Comparison of ENCODE assay signal across 8 cellular contexts in the genomic region with DNA sequence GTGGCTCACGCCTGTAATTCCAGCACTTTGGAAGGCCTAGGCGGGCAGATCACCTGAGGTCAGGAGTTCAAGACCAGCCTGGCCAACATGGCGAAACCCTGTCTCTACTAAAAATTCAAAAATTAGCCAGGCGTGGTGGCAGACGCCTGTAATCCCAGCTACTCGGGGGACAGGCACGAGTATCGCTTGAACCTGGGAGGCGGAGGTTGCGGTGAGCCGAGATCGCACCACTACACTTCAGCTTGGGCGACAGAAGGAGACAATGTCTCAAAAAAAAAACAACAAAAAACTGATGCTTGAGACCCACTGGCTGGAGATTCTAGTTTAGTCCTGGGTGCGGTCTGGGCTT. TPM values are rescaled to one million over a fixed set of nuclear protein-coding genes. Genes with fewer than 3 reads are reported as not detected.
DNase-seq lines count a peak whose midpoint lies in the region; ATAC-seq and TF ChIP-seq lines count a peak whose summit lies in the region.
"Not testable (repeated sequence)": the region's sequence is repeated elsewhere in the genome, so short reads cannot be mapped to it uniquely, and the experiment has no call there.

No MANE protein-coding gene starts in this region.

- not testable (repeated sequence) for H3K9me2 ChIP-seq in OCI-LY1 (ENCODE audit: low read depth, low read length)

- H3K27me3 Mint-ChIP-seq in activated CD8-positive, alpha-beta T cell treated with anti-CD3 and anti-CD28 coated beads, Interleukin-2, amount 10 ng/mL, durations not matched to agents 7 days and 5 days (ENCODE audit: low read depth); mesothelial cell of epicardium (ENCODE audit: low read depth): not testable (repeated sequence)

- H3K79me2 ChIP-seq in OCI-LY1 (ENCODE audit: insufficient read depth, low read length): not testable (repeated sequence)
- peaks cover 44% of the 10 kb centered on the region for H3K79me2 ChIP-seq in mammary epithelial cell (ENCODE audit: insufficient read depth, low read length)

- H3K27me3 ChIP-seq in OCI-LY1 (ENCODE audit: insufficient read depth, low read length); mammary epithelial cell (ENCODE audit: insufficient read depth, low read length); gastroesophageal sphincter; sigmoid colon; vagina: not testable (repeated sequence)

- H3K4me1 ChIP-seq in OCI-LY1 (ENCODE audit: insufficient read depth, low read length, severe bottlenecking) (peaks cover 23% of the 10 kb centered on the region), gastroesophageal sphincter (peaks cover 0 to 15% (median 0%) of the 10 kb centered on the region in 3 donors)
- H3K4me1 ChIP-seq in mammary epithelial cell (ENCODE audit: insufficient read depth, low read length); sigmoid colon; vagina: not testable (repeated sequence)

- peak overlapping the region; percentile 89 for H3K27ac Mint-ChIP-seq in activated CD8-positive, alpha-beta T cell treated with anti-CD3 and anti-CD28 coated beads, Interleukin-2, amount 10 ng/mL, durations not matched to agents 7 days and 5 days
- H3K27ac Mint-ChIP-seq in mesothelial cell of epicardium: peak overlapping the region; percentile 95

- dilution Hi-C loops in mammary epithelial cell (cut with HindIII; ENCODE audit: low sequenced_read_pairs): not testable (repeated sequence)

- not testable (repeated sequence) for TF ChIP-seq EP300 in gastroesophageal sphincter (IDR thresholded peaks at IDR 0.05); sigmoid colon (IDR thresholded peaks at IDR 0.05)

- not testable (repeated sequence) for H3K36me3 Mint-ChIP-seq in activated CD8-positive, alpha-beta T cell treated with anti-CD3 and anti-CD28 coated beads, Interleukin-2, amount 10 ng/mL, durations not matched to agents 7 days and 5 days (ENCODE audit: low read depth); mesothelial cell of epicardium

- peak overlapping the region; percentile 76; the same call in 1 of the 2 replicates for H3K9ac ChIP-seq in OCI-LY1 (ENCODE audit: low read length)
- not testable (repeated sequence) for H3K9ac ChIP-seq in mammary epithelial cell (ENCODE audit: insufficient read depth, low read length)

- not testable (repeated sequence) for H3K27ac ChIP-seq in OCI-LY1 (ENCODE audit: low read depth, low read length, poor library complexity, severe bottlenecking)
- H3K27ac ChIP-seq in mammary epithelial cell (ENCODE audit: insufficient read depth, low read depth, low read length) (peak overlapping the region; percentile 39), gastroesophageal sphincter (peak overlapping the region; percentile 95 to 98 (median 96)), sigmoid colon (peak overlapping the region; percentile 92 to 96 (median 93)), vagina (peak overlapping the region; percentile 78)

- not testable (repeated sequence) for TF ChIP-seq CTCF in OCI-LY1 (IDR thresholded peaks at IDR 0.05; ENCODE audit: low read length); mammary epithelial cell (conservative IDR thresholded peaks at IDR 0.05 in 1 of 2, IDR thresholded peaks at IDR 0.05 in 1 of 2; ENCODE audit: extremely low read depth in 1 of 2, insufficient read depth in 1 of 2, low read depth in 1 of 2, low read length in 2 of 2); gastroesophageal sphincter (IDR thresholded peaks at IDR 0.05); mesothelial cell of epicardium (IDR thresholded peaks at IDR 0.05; ENCODE audit: unreplicated experiment); sigmoid colon (IDR thresholded peaks at IDR 0.05); vagina (IDR thresholded peaks at IDR 0.05)

- CTCF ChIA-PET in activated CD8-positive, alpha-beta T cell treated with anti-CD3 and anti-CD28 coated beads, Interleukin-2, amount 10 ng/mL, durations not matched to agents 7 days and 5 days (lab: Charles Lee): interaction anchor here (0.9 to 3.2 kb wide), 5 partner anchors 8 to 164 kb away, joined by 3 to 16 read pairs (median 9); a partner anchor contains a TSS
- CTCF ChIA-PET in mammary epithelial cell (lab: Charles Lee; ENCODE audit: low non-redundant PET): not testable (repeated sequence)

- POLR2A ChIA-PET in activated CD8-positive, alpha-beta T cell treated with anti-CD3 and anti-CD28 coated beads, Interleukin-2, amount 10 ng/mL, durations not matched to agents 7 days and 5 days (lab: Charles Lee): interaction anchor here (0.9 to 1.7 kb wide), 3 partner anchors 40 to 280 kb away, joined by 3 to 12 read pairs (median 11); a partner anchor contains a TSS

- TF ChIP-seq POLR2A in gastroesophageal sphincter (IDR thresholded peaks at IDR 0.05); sigmoid colon (IDR thresholded peaks at IDR 0.05); vagina (IDR thresholded peaks at IDR 0.05): not testable (repeated sequence)

- BruUV-seq in mammary epithelial cell (replicated peaks; lab: Mats Ljungman, UMichigan): not testable (repeated sequence)

- not testable (repeated sequence) for H3F3A ChIP-seq in OCI-LY1 (ENCODE audit: insufficient read depth, low read length)

- H3K36me3 ChIP-seq in OCI-LY1 (ENCODE audit: insufficient read depth, low read length); mammary epithelial cell (ENCODE audit: insufficient read depth, low read length); gastroesophageal sphincter; sigmoid colon; vagina: not testable (repeated sequence)

- H3K9me3 ChIP-seq in OCI-LY1 (ENCODE audit: low read length); mammary epithelial cell (replicated peaks; ENCODE audit: insufficient read depth, low read length); gastroesophageal sphincter; sigmoid colon; vagina: not testable (repeated sequence)

- WGBS in mammary epithelial cell (ENCODE audit: low coverage, missing lambda C conversion rate): 77% methylated on average over 14 of the region's 14 CpGs
- WGBS in gastroesophageal sphincter (ENCODE audit: low coverage in 1 of 2), 2 donors: 100% methylated on average over 1 to 2 of the region's 14 CpGs
- 54 to 59% methylated on average over 14 of the region's 14 CpGs for WGBS in sigmoid colon, 2 donors

- not testable (repeated sequence) for H3K9me3 Mint-ChIP-seq in activated CD8-positive, alpha-beta T cell treated with anti-CD3 and anti-CD28 coated beads, Interleukin-2, amount 10 ng/mL, durations not matched to agents 7 days and 5 days (ENCODE audit: insufficient read depth); mesothelial cell of epicardium

- H3K4me3 ChIP-seq in GM08714 (ENCODE audit: low read length) (peak overlapping the region; percentile 81; the same call in 1 of the 2 replicates), OCI-LY1 (ENCODE audit: low read depth, low read length, poor library complexity, severe bottlenecking) (peak overlapping the region; percentile 86), mammary epithelial cell (replicated peaks in 1 of 3; ENCODE audit: insufficient read depth in 1 of 3, low read depth in 2 of 3, low read length in 3 of 3) (peak overlapping the region in 1 of 3 experiments; percentile 88), gastroesophageal sphincter (peak overlapping the region; percentile 75 to 89), sigmoid colon (peak overlapping the region in 3 of 4 donors; percentile 67 to 76 (median 75)), vagina (peak overlapping the region; percentile 23 to 57)

- intact Hi-C loops in mammary epithelial cell (cut with micrococcal nuclease): loop anchor here (2.0 kb wide), 1 partner anchor 47 kb away; no protein-coding TSS in a partner anchor
- intact Hi-C loops in sigmoid colon (cut with DNase I): loop anchor here (1.0 to 10.0 kb wide), 5 partner anchors 39 to 311 kb away; a partner anchor contains a TSS
- intact Hi-C loops in vagina (cut with DNase I): not testable (repeated sequence)

- H3K4me2 ChIP-seq in OCI-LY1 (ENCODE audit: low read length): peak overlapping the region; percentile 76
- not testable (repeated sequence) for H3K4me2 ChIP-seq in mammary epithelial cell (ENCODE audit: insufficient read depth, low read depth, low read length)

- DNase-seq in activated CD8-positive, alpha-beta T cell treated with anti-CD3 and anti-CD28 coated beads, Interleukin-2, amount 10 ng/mL, durations not matched to agents 7 days and 5 days; mammary epithelial cell; mesothelial cell of epicardium (ENCODE audit: low spot score in 2 of 2, unreplicated experiment in 2 of 2); sigmoid colon; vagina (ENCODE audit: extremely low spot score in 2 of 2): not testable (repeated sequence)

- not testable (repeated sequence) for H2AFZ ChIP-seq in OCI-LY1 (ENCODE audit: low read length)
- H2AFZ ChIP-seq in mammary epithelial cell (ENCODE audit: low read depth, low read length): peak overlapping the region; percentile 22

- in situ Hi-C loops in mammary epithelial cell (cut with MboI; ENCODE audit: low sequenced_read_pairs in 2 of 2): loop anchor here in 1 of 2 donors (25.0 kb wide), 1 partner anchor 319 kb away; a partner anchor contains a TSS

- H4K20me1 ChIP-seq in OCI-LY1 (ENCODE audit: insufficient read depth, low read length); mammary epithelial cell (ENCODE audit: insufficient read depth, low read length): not testable (repeated sequence)

- not testable (repeated sequence) for ATAC-seq in activated CD8-positive, alpha-beta T cell treated with anti-CD3 and anti-CD28 coated beads, Interleukin-2, amount 10 ng/mL, durations not matched to agents 7 days and 5 days; gastroesophageal sphincter

- H3K4me1 Mint-ChIP-seq in activated CD8-positive, alpha-beta T cell treated with anti-CD3 and anti-CD28 coated beads, Interleukin-2, amount 10 ng/mL, durations not matched to agents 7 days and 5 days (ENCODE audit: low read depth): peaks cover 32% of the 10 kb centered on the region
- H3K4me1 Mint-ChIP-seq in mesothelial cell of epicardium: not testable (repeated sequence)

- H3K4me3 Mint-ChIP-seq in activated CD8-positive, alpha-beta T cell treated with anti-CD3 and anti-CD28 coated beads, Interleukin-2, amount 10 ng/mL, durations not matched to agents 7 days and 5 days: peak overlapping the region; percentile 76
- peak overlapping the region; percentile 79 for H3K4me3 Mint-ChIP-seq in mesothelial cell of epicardium

RNA-seq across cellular contexts. Expression of a gene that starts 0.5 kb away (rescaled TPM):
- total RNA-seq in activated CD8-positive, alpha-beta T cell treated with anti-CD3 and anti-CD28 coated beads, Interleukin-2, amount 10 ng/mL, durations not matched to agents 7 days and 5 days: 10 to 100 TPM; 23.5 to 29.0 TPM
- total RNA-seq in mammary epithelial cell: 10 to 100 TPM; 57.8 to 74.1 TPM
- polyA plus RNA-seq in mammary epithelial cell: 45.4 TPM
- polyA minus RNA-seq in mammary epithelial cell: 50.8 TPM
- 10 to 100 TPM; 48.7 to 70.7 (median 57.7) TPM for total RNA-seq in gastroesophageal sphincter
- total RNA-seq in mesothelial cell of epicardium: 29.0 to 32.7 TPM (median 32.5 TPM) in 3 replicates
- 10 to 100 TPM; 32.6 to 63.1 (median 51.3) TPM for total RNA-seq in sigmoid colon
- polyA plus RNA-seq in sigmoid colon: 10 to 100 TPM; 18.0 to 28.7 (median 25.6) TPM
- 39.0 TPM for total RNA-seq in vagina

RNA-seq across cellular contexts. Expression of a gene that starts 39.4 kb away (rescaled TPM):
- total RNA-seq in activated CD8-positive, alpha-beta T cell treated with anti-CD3 and anti-CD28 coated beads, Interleukin-2, amount 10 ng/mL, durations not matched to agents 7 days and 5 days: 10 to 100 TPM; 83.4 to 87.5 TPM
- 100 to 1,000 TPM; 453 to 593 TPM for total RNA-seq in mammary epithelial cell
- 296 TPM for polyA plus RNA-seq in mammary epithelial cell
- polyA minus RNA-seq in mammary epithelial cell: 156 TPM
- 100 to 1,000 TPM; 167 to 405 (median 277) TPM for total RNA-seq in gastroesophageal sphincter
- 225 to 236 TPM (median 233 TPM) in 3 replicates for total RNA-seq in mesothelial cell of epicardium
- total RNA-seq in sigmoid colon: 100 to 1,000 TPM; 321 to 371 (median 343) TPM
- polyA plus RNA-seq in sigmoid colon: 1,000 to 10,000 TPM in 1 of 3 donors, 100 to 1,000 TPM in 2; 775 to 1,356 (median 840) TPM
- total RNA-seq in vagina: 389 TPM
